Comparison of ENCODE assay signal across 8 cellular contexts in genomic region chr17:2396192-2396567, GRCh38. TPM values are rescaled to one million over a fixed set of nuclear protein-coding genes. Genes with fewer than 3 reads are reported as not detected.
DNase-seq lines count a peak whose midpoint lies in the region; ATAC-seq and TF ChIP-seq lines count a peak whose summit lies in the region.

No MANE protein-coding gene starts in this region.

- no peaks in the 10 kb centered on the region for H4K20me1 ChIP-seq in fibroblast of lung (ENCODE audit: control insufficient read depth, extremely low read depth, insufficient read depth, low read length)

- no peak for TF ChIP-seq CTCF in GM12865 (IDR thresholded peaks at IDR 0.05; ENCODE audit: insufficient read depth, low read depth, low read length, missing control alignments)
- TF ChIP-seq CTCF in fibroblast of lung (conservative IDR thresholded peaks at IDR 0.05 in 1 of 2, IDR thresholded peaks at IDR 0.05 in 1 of 2; ENCODE audit: low read depth in 1 of 2, low read length in 2 of 2) = no peak
- TF ChIP-seq CTCF in sigmoid colon (IDR thresholded peaks at IDR 0.05) = no peak

- H3K4me1 ChIP-seq in fibroblast of lung (ENCODE audit: control insufficient read depth, extremely low read depth, insufficient read depth, low read length) (peaks cover 43% of the 10 kb centered on the region), sigmoid colon (peaks cover 6 to 74% (median 57%) of the 10 kb centered on the region in 4 donors)

- H3K27me3 ChIP-seq in fibroblast of lung (ENCODE audit: control insufficient read depth, insufficient read depth, low read length) (no peaks in the 10 kb centered on the region), sigmoid colon (no peaks in the 10 kb centered on the region)

- H3K9me3 ChIP-seq in fibroblast of lung (ENCODE audit: control insufficient read depth, insufficient read depth, low read depth, low read length) = no peaks in the 10 kb centered on the region
- H3K9me3 ChIP-seq in sigmoid colon = no peaks in the 10 kb centered on the region

- H3K4me2 ChIP-seq in fibroblast of lung (ENCODE audit: extremely low read depth, insufficient read depth, low read length) = peak overlapping the region; percentile 85

- H3K4me3 ChIP-seq in GM12865 (ENCODE audit: low read depth, low read length) (peak overlapping the region; percentile 44), fibroblast of lung (replicated peaks in 1 of 4; ENCODE audit: control extremely low read depth in 1 of 4, insufficient read depth in 1 of 4, low read depth in 3 of 4, low read length in 4 of 4) (peak overlapping the region; percentile 27 to 57 (median 46)), sigmoid colon (peak overlapping the region; percentile 18 to 48 (median 31))

- ATAC-seq in HG03521 (IDR thresholded peaks at IDR 0.05; ENCODE audit: unreplicated experiment) = no peak

- H3K27ac ChIP-seq in fibroblast of lung (ENCODE audit: insufficient read depth, low read length) (peak overlapping the region; percentile 98), sigmoid colon (peak overlapping the region; percentile 97 to 100 (median 98))

- no peak for TF ChIP-seq POLR2A in sigmoid colon (IDR thresholded peaks at IDR 0.05)

- TF ChIP-seq EP300 in sigmoid colon (IDR thresholded peaks at IDR 0.05) = no peak

- peaks cover 44% of the 10 kb centered on the region for H3K79me2 ChIP-seq in fibroblast of lung (ENCODE audit: control insufficient read depth, insufficient read depth, low read length)

- intact Hi-C loops in sigmoid colon (cut with DNase I) = no loop called here

- H3K9ac ChIP-seq in fibroblast of lung (ENCODE audit: insufficient read depth, low read length) = peak overlapping the region; percentile 80

- H3K36me3 ChIP-seq in fibroblast of lung (ENCODE audit: control insufficient read depth, insufficient read depth, low read length) (peaks cover 3% of the 10 kb centered on the region), sigmoid colon (no peaks in the 10 kb centered on the region)

- DNase-seq in GM12865 (ENCODE audit: low read depth) (no peak), SHP77 treated with DMSO at 0.1 percent for 48 hours (lab: John Stamatoyannopoulos, UW) (peak; percentile 35), fibroblast of lung (ENCODE audit: low read depth in 2 of 2) (no peak), sigmoid colon (peak; percentile 67), hepatic stellate cell (ENCODE audit: low spot score) (no peak), NCI-H146 (lab: John Stamatoyannopoulos, UW) (no peak), NCI-H510A treated with DMSO at 0.1 percent for 48 hours (lab: John Stamatoyannopoulos, UW) (no peak)

- WGBS in sigmoid colon, 2 donors = 44 to 59% methylated on average over 7 of the region's 7 CpGs

- no peak overlapping the region for H2AFZ ChIP-seq in fibroblast of lung (ENCODE audit: low read length)

RNA-seq across cellular contexts. Expression of gene MNT, which starts 4.7 kb away (rescaled TPM):
- total RNA-seq in fibroblast of lung = 4.9 and 8.4 TPM in 2 replicates
- 1.7 and 2.2 TPM in 2 replicates for polyA plus RNA-seq in fibroblast of lung
- polyA plus RNA-seq in fibroblast of lung (2012) = 11.3 and 12.2 TPM in 2 replicates
- polyA minus RNA-seq in fibroblast of lung (ENCODE audit: low replicate concordance) = 15.8 and 17.1 TPM in 2 replicates
- total RNA-seq in sigmoid colon = 10 to 100 TPM in 2 of 4 donors, 1 to 10 TPM in 2; 7.1 to 19.9 (median 11.6) TPM
- polyA plus RNA-seq in sigmoid colon = 10 to 100 TPM in 1 of 3 donors, 1 to 10 TPM in 2; 2.1 to 24.1 (median 3.0) TPM

RNA-seq across cellular contexts. Expression of gene SGSM2, which starts 58.9 kb away (rescaled TPM):
- 25.7 and 31.5 TPM in 2 replicates for total RNA-seq in fibroblast of lung
- 16.2 and 23.4 TPM in 2 replicates for polyA plus RNA-seq in fibroblast of lung
- polyA plus RNA-seq in fibroblast of lung (2012) = 17.2 and 26.4 TPM in 2 replicates
- polyA minus RNA-seq in fibroblast of lung (ENCODE audit: low replicate concordance) = 59.4 and 98.2 TPM in 2 replicates
- total RNA-seq in sigmoid colon = 10 to 100 TPM; 25.5 to 79.8 (median 54.9) TPM
- 10 to 100 TPM in 2 of 3 donors, 1 to 10 TPM in 1; 6.2 to 43.9 (median 12.0) TPM for polyA plus RNA-seq in sigmoid colon

RNA-seq across cellular contexts. Expression of gene TSR1, which starts 59.9 kb away (rescaled TPM):
- total RNA-seq in fibroblast of lung = 42.4 and 47.3 TPM in 2 replicates
- 13.7 and 16.9 TPM in 2 replicates for polyA plus RNA-seq in fibroblast of lung
- polyA plus RNA-seq in fibroblast of lung (2012) = 23.3 and 32.1 TPM in 2 replicates
- polyA minus RNA-seq in fibroblast of lung (ENCODE audit: low replicate concordance) = 19.0 and 50.4 TPM in 2 replicates
- total RNA-seq in sigmoid colon = 10 to 100 TPM; 21.9 to 56.3 (median 38.0) TPM
- 10 to 100 TPM in 1 of 3 donors, 1 to 10 TPM in 2; 6.7 to 16.6 (median 9.0) TPM for polyA plus RNA-seq in sigmoid colon

Comparison
In these comparisons a context has a peak if more than half of its experiments do, and no peak if none do; other contexts are left out.
1. DNase-seq: peak in SHP77 treated with DMSO at 0.1 percent for 48 hours (single experiment) and sigmoid colon (single experiment); none in GM12865 (single experiment), fibroblast of lung (0 of 2), hepatic stellate cell (single experiment), NCI-H146 (single experiment) and NCI-H510A treated with DMSO at 0.1 percent for 48 hours (single experiment).
2. Peak in every context shown above with its lines, with median percentiles within 50 percentile points of each other: H3K4me3 ChIP-seq.